In the genomic region with DNA sequence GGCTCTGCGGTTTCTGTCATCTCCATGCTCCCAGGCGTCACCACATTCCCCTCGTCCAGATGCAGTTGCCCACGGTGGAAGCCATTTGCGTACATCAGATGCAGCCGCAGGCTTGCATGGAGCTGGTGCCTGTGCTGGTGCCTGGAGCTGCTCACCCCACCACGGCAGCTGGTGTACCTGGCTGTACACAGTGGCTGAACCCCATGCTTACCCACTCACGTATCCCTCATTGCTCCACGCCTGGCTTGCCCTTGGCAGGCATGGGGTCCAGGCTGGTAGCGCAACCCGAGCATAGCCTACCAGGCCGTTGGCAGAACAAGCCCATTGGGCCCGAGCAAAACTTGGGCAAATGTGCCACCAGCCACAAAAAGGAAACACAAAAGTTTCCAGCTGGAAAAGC, we compare ENCODE assay signal across 10 cellular contexts.
"Had no signal": no experiment of that assay in that cellular context is flagged by ENCODE, and none has a peak within 500 bp of the region (broad histone marks: within the 10 kb centered on the region; RNA-seq: fewer than 3 reads in every experiment).

No MANE protein-coding gene starts in this region.

- H3K4me3 ChIP-seq: cardiac muscle cell, esophagus squamous epithelium, gastroesophageal sphincter, skin epidermis, testis, upper lobe of left lung had no signal

- H3K36me3 ChIP-seq: cardiac muscle cell, esophagus squamous epithelium, gastroesophageal sphincter, upper lobe of left lung had no signal

- H3K27me3 ChIP-seq: cardiac muscle cell, esophagus squamous epithelium, gastroesophageal sphincter, testis, upper lobe of left lung had no signal

- H3K27ac ChIP-seq: cardiac muscle cell, esophagus squamous epithelium, gastroesophageal sphincter, parathyroid adenoma, skin epidermis, testis, upper lobe of left lung had no signal

- H3K9ac ChIP-seq: parathyroid adenoma had no signal

- H3K79me2 ChIP-seq: parathyroid adenoma had no signal

- H3K9me3 ChIP-seq: esophagus squamous epithelium, gastroesophageal sphincter, testis, upper lobe of left lung had no signal

- DNase-seq: activated effector memory CD4-positive, alpha-beta T cell treated with anti-CD3 and anti-CD28 coated beads, Interleukin-2, amount 50 U/mL, for 16 hours; cortex of kidney; esophagus squamous epithelium; stimulated activated CD4-positive, alpha-beta T cell treated with anti-CD3 and anti-CD28 coated beads, Interleukin-1b, Interleukin-23, amount 100 ng/mL, for 48 hours had no signal
